In genomic region chr1:4172659-4173599, GRCh38 we compare ENCODE assay signal across 1 cellular context.
A peak's percentile ranks its signal among the peaks of the same experiment; 100 is the strongest.
TF ChIP-seq lines count a peak whose summit lies in the region.

No MANE protein-coding gene starts in this region.

TF ChIP-seq in HepG2, 621 proteins besides CTCF, POLR2A, EP300 and RAD21 (continued from another document):
- TF ChIP-seq ZNF775 (CRISPR knock-in tag; IDR thresholded peaks at IDR 0.05; ENCODE audit: borderline replicate concordance) (no peak), ZNF335 (CRISPR knock-in tag; IDR thresholded peaks at IDR 0.05) (no peak), MYC (CRISPR knock-in tag; IDR thresholded peaks at IDR 0.05; ENCODE audit: borderline replicate concordance) (peak; percentile 19; the same call in 1 of the 2 replicates)
